Comparison of ENCODE assay signal across 27 cellular contexts in the genomic region with DNA sequence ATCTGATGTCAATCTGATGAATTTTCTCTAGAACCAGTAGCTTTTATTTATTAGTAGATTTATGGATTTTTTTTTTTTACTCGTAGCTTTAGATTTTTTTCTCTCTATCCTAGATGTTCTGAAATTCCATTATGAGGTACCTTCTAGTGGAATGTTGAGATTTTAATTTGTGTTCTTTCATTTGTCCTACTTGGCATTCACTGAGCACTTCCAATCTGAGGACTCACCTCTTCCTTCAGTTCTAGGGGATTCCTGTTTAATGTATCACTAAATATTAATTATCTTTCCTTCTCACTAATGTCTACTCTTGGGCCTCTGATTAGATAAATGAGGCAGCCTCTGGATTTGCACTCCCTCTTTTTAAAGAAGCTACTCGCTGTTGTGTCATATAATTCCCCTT. TPM values are rescaled to one million over a fixed set of nuclear protein-coding genes. Genes with fewer than 3 reads are reported as not detected.
"Had no signal": no experiment of that assay in that cellular context is flagged by ENCODE, and none has a peak within 500 bp of the region (broad histone marks: within the 10 kb centered on the region; RNA-seq: fewer than 3 reads in every experiment).

No MANE protein-coding gene starts in this region.

- H3K9me3 ChIP-seq: SJSA1 had no signal

- H3K9me3 Mint-ChIP-seq: activated naive CD4-positive, alpha-beta T cell treated with anti-CD3 and anti-CD28 coated beads, Interleukin-2, amount 50 U/mL, for 24 hours; activated T-helper 1 cell treated with anti-CD3 and anti-CD28 coated beads, Interleukin-12 subunit alpha, Interleukin-12 subunit beta, Interleukin-2, Interleukin-4 antibody, amounts not matched to agents 30 ng/mL and 10 ng/mL and 1 ng/mL, durations not matched to agents 14 hours and 24 hours and 36 hours; T-helper 1 cell treated with Interleukin-12 subunit alpha and Interleukin-12 subunit beta and Interleukin-4 antibody, amounts not matched to agents 30 μg/mL and 1 μg/mL, for 36 hours; WTC11 had no signal

- H3K36me3 ChIP-seq: brain microvascular endothelial cell, cardiac muscle cell, SJSA1 had no signal

- H3K27me3 ChIP-seq: brain microvascular endothelial cell, SJSA1 had no signal

- H3K4me3 Mint-ChIP-seq: activated CD8-positive, alpha-beta T cell treated with anti-CD3 and anti-CD28 coated beads, Interleukin-2, amount 10 ng/mL, durations not matched to agents 7 days and 5 days; activated naive CD4-positive, alpha-beta T cell treated with anti-CD3 and anti-CD28 coated beads, Interleukin-2, amount 50 U/mL, for 24 hours; activated T-helper 1 cell treated with anti-CD3 and anti-CD28 coated beads, Interleukin-12 subunit alpha, Interleukin-12 subunit beta, Interleukin-2, Interleukin-4 antibody, amounts not matched to agents 30 ng/mL and 10 ng/mL and 1 ng/mL, durations not matched to agents 14 hours and 24 hours and 36 hours; T-helper 1 cell treated with Interleukin-12 subunit alpha and Interleukin-12 subunit beta and Interleukin-4 antibody, amounts not matched to agents 30 μg/mL and 1 μg/mL, for 36 hours; WTC11 had no signal

- ATAC-seq: activated CD8-positive, alpha-beta T cell treated with anti-CD3 and anti-CD28 coated beads, Interleukin-2, amount 10 ng/mL, durations not matched to agents 7 days and 5 days; WTC11 had no signal

- H3K27ac ChIP-seq: brain microvascular endothelial cell, cardiac muscle cell, SJSA1 had no signal

- H3K36me3 Mint-ChIP-seq: activated naive CD4-positive, alpha-beta T cell treated with anti-CD3 and anti-CD28 coated beads, Interleukin-2, amount 50 U/mL, for 24 hours; WTC11 had no signal

- H3K4me3 ChIP-seq: cardiac muscle cell, SJSA1 had no signal

- DNase-seq: activated CD4-positive, alpha-beta T cell treated with anti-CD3 and anti-CD28 coated beads for 48 hours; activated CD4-positive, alpha-beta T cell treated with anti-CD3 and anti-CD28 coated beads, Interleukin-2, amount 50 U/mL, for 4 hours; activated CD4-positive, CD25-positive, alpha-beta regulatory T cell treated with anti-CD3 and anti-CD28 coated beads, Interleukin-2, amount 50 U/mL, for 72 hours; activated CD8-positive, alpha-beta memory T cell treated with anti-CD3 and anti-CD28 coated beads, Interleukin-2, amount 50 U/mL, for 48 hours; activated CD8-positive, alpha-beta T cell treated with anti-CD3 and anti-CD28 coated beads, Interleukin-2, amount 10 ng/mL, durations not matched to agents 7 days and 5 days; activated effector memory CD4-positive, alpha-beta T cell treated with Interleukin-2 at 50 U/mL for 16 hours; activated naive CD4-positive, alpha-beta T cell; activated T-cell treated with anti-CD3 and anti-CD28 coated beads, Interleukin-2, amount 50 U/mL, for 1 hour; amniotic stem cell; brain microvascular endothelial cell; cerebellar nuclear complex; MM.1S; NCI-H1105; NCI-H1436; NCI-H1694 treated with DMSO at 0.1 percent for 48 hours; NCI-H2029 treated with DMSO at 0.1 percent for 48 hours; NCI-H510A treated with DMSO at 0.1 percent for 48 hours; NCI-H69; NK-92 treated with Interleukin-12 subunit alpha and Interleukin-12 subunit beta, amount 100 ng/mL, for 24 hours; OCI-M1; SHP77 had no signal

- H3K27ac Mint-ChIP-seq: activated CD8-positive, alpha-beta T cell treated with anti-CD3 and anti-CD28 coated beads, Interleukin-2, amount 10 ng/mL, durations not matched to agents 7 days and 5 days; activated naive CD4-positive, alpha-beta T cell treated with anti-CD3 and anti-CD28 coated beads, Interleukin-2, amount 50 U/mL, for 24 hours; activated T-helper 1 cell treated with anti-CD3 and anti-CD28 coated beads, Interleukin-12 subunit alpha, Interleukin-12 subunit beta, Interleukin-2, Interleukin-4 antibody, amounts not matched to agents 30 ng/mL and 10 ng/mL and 1 ng/mL, durations not matched to agents 14 hours and 24 hours and 36 hours; T-helper 1 cell treated with Interleukin-12 subunit alpha and Interleukin-12 subunit beta and Interleukin-4 antibody, amounts not matched to agents 30 μg/mL and 1 μg/mL, for 36 hours; WTC11 had no signal

- H3K27me3 Mint-ChIP-seq: activated naive CD4-positive, alpha-beta T cell treated with anti-CD3 and anti-CD28 coated beads, Interleukin-2, amount 50 U/mL, for 24 hours had no signal

RNA-seq across cellular contexts. Expression of gene WNT7B, which starts 40.2 kb away (rescaled TPM):
- total RNA-seq: activated CD8-positive, alpha-beta T cell treated with anti-CD3 and anti-CD28 coated beads, Interleukin-2, amount 10 ng/mL, durations not matched to agents 7 days and 5 days; activated T-helper 1 cell treated with anti-CD3 and anti-CD28 coated beads, Interleukin-12 subunit alpha, Interleukin-12 subunit beta, Interleukin-2, Interleukin-4 antibody, amounts not matched to agents 30 ng/mL and 10 ng/mL and 1 ng/mL, durations not matched to agents 14 hours and 24 hours and 36 hours; cardiac muscle cell had no signal
- polyA plus RNA-seq: cardiac muscle cell had no signal
